19 cellular contexts compared by ENCODE assay signal in genomic region chr3:124591699-124592098, GRCh38.
DNase-seq lines count a peak whose midpoint lies in the region; ATAC-seq and TF ChIP-seq lines count a peak whose summit lies in the region.
"Had no signal": no experiment of that assay in that cellular context is flagged by ENCODE, and none has a peak within 500 bp of the region (broad histone marks: within the 10 kb centered on the region; RNA-seq: fewer than 3 reads in every experiment).

No MANE protein-coding gene starts in this region.

- no peak overlapping the region for H3K4me3 Mint-ChIP-seq in Caco-2 (ENCODE audit: unreplicated experiment)
- no peak overlapping the region for H3K4me3 Mint-ChIP-seq in activated T-cell treated with anti-CD3 and anti-CD28 coated beads, Interleukin-2, amount 50 U/mL, for 4 hours
- H3K4me3 Mint-ChIP-seq: CD8-positive, alpha-beta T cell; HFFc6 had no signal

- H3K27ac Mint-ChIP-seq in Caco-2 (ENCODE audit: unreplicated experiment), result peak overlapping the region; percentile 95
- H3K27ac Mint-ChIP-seq: CD8-positive, alpha-beta T cell; HFFc6 had no signal

- H3K36me3 ChIP-seq in Caco-2 (ENCODE audit: control insufficient read depth, insufficient read depth, low read length) (no peaks in the 10 kb centered on the region), stomach (no peaks in the 10 kb centered on the region)
- H3K36me3 ChIP-seq: BLaER1 treated with 17β-estradiol and CSF1 and Interleukin-3, amounts not matched to agents 10 nM and 100 nM had no signal

- no peaks in the 10 kb centered on the region for H3K9me3 Mint-ChIP-seq in Caco-2 (ENCODE audit: unreplicated experiment)
- H3K9me3 Mint-ChIP-seq in activated T-cell treated with anti-CD3 and anti-CD28 coated beads, Interleukin-2, amount 50 U/mL, for 4 hours, result no peaks in the 10 kb centered on the region
- H3K9me3 Mint-ChIP-seq: CD8-positive, alpha-beta T cell; HFFc6 had no signal

- TF ChIP-seq CTCF in Caco-2 (IDR thresholded peaks at IDR 0.05; ENCODE audit: insufficient read depth in 1 of 2, low read depth in 1 of 2, low read length in 1 of 2, severe bottlenecking in 1 of 2, unreplicated experiment in 1 of 2) (no peak), VCaP (conservative IDR thresholded peaks at IDR 0.05) (no peak), stomach (IDR thresholded peaks at IDR 0.05) (no peak)

- intact Hi-C loops in Caco-2 (cut with micrococcal nuclease; ENCODE audit: unreplicated experiment), result loop anchor here (1.0 kb wide), 4 partner anchors 7 to 44 kb away; no protein-coding TSS in a partner anchor
- intact Hi-C loops in left colon (cut with DNase I, micrococcal nuclease), result no loop called here
- intact Hi-C loops in stomach (cut with DNase I; ENCODE audit: low total_unique reads), result no loop called here

- H3K36me3 Mint-ChIP-seq in Caco-2 (ENCODE audit: insufficient read depth, unreplicated experiment), result peaks cover 34% of the 10 kb centered on the region
- no peaks in the 10 kb centered on the region for H3K36me3 Mint-ChIP-seq in activated T-cell treated with anti-CD3 and anti-CD28 coated beads, Interleukin-2, amount 50 U/mL, for 4 hours (ENCODE audit: insufficient read depth)
- H3K36me3 Mint-ChIP-seq: CD8-positive, alpha-beta T cell had no signal

- no peaks in the 10 kb centered on the region for H3K27me3 ChIP-seq in Caco-2 (replicated peaks; ENCODE audit: control insufficient read depth, insufficient read depth, low read length)
- H3K27me3 ChIP-seq in stomach, result peaks cover 0 to 1% (median 0%) of the 10 kb centered on the region in 3 donors

- H3K27ac ChIP-seq in VCaP, result peak overlapping the region; percentile 76
- H3K27ac ChIP-seq in stomach, result peak overlapping the region; percentile 69 to 83 (median 79)
- H3K27ac ChIP-seq: BLaER1 treated with 17β-estradiol and CSF1 and Interleukin-3, amounts not matched to agents 10 nM and 100 nM; HL-60 had no signal

- H3K4me1 ChIP-seq in Caco-2 (peaks cover 81% of the 10 kb centered on the region), stomach (peaks cover 32 to 84% (median 60%) of the 10 kb centered on the region in 4 donors)
- H3K4me1 ChIP-seq: BLaER1 treated with 17β-estradiol and CSF1 and Interleukin-3, amounts not matched to agents 10 nM and 100 nM had no signal

- no TSS peak for BruUV-seq in Caco-2 (replicated peaks; lab: Mats Ljungman, UMichigan)

- TF ChIP-seq EP300 in stomach (IDR thresholded peaks at IDR 0.05), result no peak

- DNase-seq in Caco-2, result no peak
- DNase-seq in left colon, result no peak
- no peak for DNase-seq in stomach
- no peak for DNase-seq in activated CD4-positive, CD25-positive, alpha-beta regulatory T cell (lab: John Stamatoyannopoulos, UW)
- no peak for DNase-seq in GDM1 (lab: John Stamatoyannopoulos, UW)
- DNase-seq in activated T-cell treated with anti-CD3 and anti-CD28 coated beads, Interleukin-2, amount 50 U/mL, for 4 hours, result no peak
- DNase-seq: 8988T; CD8-positive, alpha-beta T cell; DMS 273 treated with DMSO at 0.1 percent for 48 hours; DMS53; DND-41; EL; GOT3; H7; HFFc6; IMR-90 had no signal

- WGBS in stomach, 5 donors, result 54 to 83% (median 64%) methylated on average over 2 of the region's 2 CpGs

- POLR2A ChIA-PET in Caco-2 (lab: Charles Lee), result interaction anchor here (0.7 kb wide), 1 partner anchor 48 kb away, joined by 20 read pairs; no protein-coding TSS in a partner anchor

- H3K9me3 ChIP-seq in Caco-2, result no peaks in the 10 kb centered on the region
- H3K9me3 ChIP-seq in stomach, result no peaks in the 10 kb centered on the region
- H3K9me3 ChIP-seq: BLaER1 treated with 17β-estradiol and CSF1 and Interleukin-3, amounts not matched to agents 10 nM and 100 nM had no signal

- ATAC-seq in left colon, result peak; percentile 15
- no peak for ATAC-seq in activated T-cell treated with anti-CD3 and anti-CD28 coated beads, Interleukin-2, amount 50 U/mL, for 4 hours
- ATAC-seq: CD8-positive, alpha-beta T cell had no signal

- H3K4me1 Mint-ChIP-seq in Caco-2 (ENCODE audit: low read depth, unreplicated experiment), result peaks cover 46% of the 10 kb centered on the region
- H3K4me1 Mint-ChIP-seq in activated T-cell treated with anti-CD3 and anti-CD28 coated beads, Interleukin-2, amount 50 U/mL, for 4 hours (ENCODE audit: low read depth), result peaks cover 5% of the 10 kb centered on the region

- TF ChIP-seq POLR2A in stomach (IDR thresholded peaks at IDR 0.05), result no peak

- H3K4me3 ChIP-seq in Caco-2 (ENCODE audit: low read depth, low read length) (no peak overlapping the region), stomach (no peak overlapping the region)
- H3K4me3 ChIP-seq: BLaER1 treated with 17β-estradiol and CSF1 and Interleukin-3, amounts not matched to agents 10 nM and 100 nM had no signal

- CTCF ChIA-PET in Caco-2 (lab: Charles Lee), result no interaction called here

- H3K27me3 Mint-ChIP-seq in Caco-2 (ENCODE audit: insufficient read depth, unreplicated experiment), result no peaks in the 10 kb centered on the region
- peaks cover 28% of the 10 kb centered on the region for H3K27me3 Mint-ChIP-seq in activated T-cell treated with anti-CD3 and anti-CD28 coated beads, Interleukin-2, amount 50 U/mL, for 4 hours (ENCODE audit: low read depth)
